24 cellular contexts compared by ENCODE assay signal in the genomic region with DNA sequence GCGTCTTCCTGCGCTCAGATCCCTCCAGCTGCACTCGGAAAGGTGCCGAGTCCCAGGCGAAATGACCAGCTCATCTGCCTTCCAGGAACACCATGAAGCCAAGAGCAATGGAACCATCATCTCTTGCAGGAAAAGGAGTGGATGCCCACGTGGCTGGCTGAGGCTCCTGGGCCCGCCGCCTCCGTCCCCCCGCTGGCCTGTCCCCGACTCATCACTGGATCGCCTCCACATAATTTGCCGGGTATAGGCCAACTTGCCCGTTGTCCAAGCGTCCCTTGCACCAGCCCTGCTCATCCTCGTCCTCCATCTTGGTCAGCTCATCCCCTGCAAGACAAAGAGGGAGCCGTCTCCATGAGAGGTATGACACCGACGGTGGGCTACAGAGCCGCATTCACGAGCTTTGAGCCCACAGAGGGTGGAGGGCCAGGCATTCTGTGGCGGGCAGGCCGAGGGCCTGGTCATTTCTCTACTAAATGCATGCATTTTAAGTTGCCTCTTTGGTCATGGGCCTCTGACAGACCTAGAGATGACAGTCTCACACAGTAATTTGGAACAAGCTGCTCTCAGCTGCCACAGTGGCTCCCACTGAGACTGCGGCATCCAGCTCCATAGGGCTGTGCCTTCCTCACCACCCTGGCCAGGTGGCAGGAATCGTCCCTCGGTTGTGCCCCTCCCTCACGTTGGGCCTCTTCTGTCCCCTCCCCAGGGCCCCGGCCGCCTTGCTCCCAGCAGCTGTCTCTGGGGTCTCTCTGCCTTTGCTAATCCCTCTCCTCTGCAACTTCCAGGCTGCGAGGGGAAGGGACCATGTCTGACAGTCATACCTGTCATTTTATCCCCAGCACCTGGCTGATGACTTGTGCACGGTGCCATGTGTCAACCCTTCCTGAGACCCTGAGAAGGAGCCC.
"Had no signal": no experiment of that assay in that cellular context is flagged by ENCODE, and none has a peak within 500 bp of the region (broad histone marks: within the 10 kb centered on the region; RNA-seq: fewer than 3 reads in every experiment).

No MANE protein-coding gene starts in this region.

- H3K9ac ChIP-seq: KMS-11 had no signal

- H3K9me3 ChIP-seq: ascending aorta, body of pancreas, Peyer's patch, SJSA1 had no signal

- H3K4me3 Mint-ChIP-seq: activated naive CD4-positive, alpha-beta T cell treated with anti-CD3 and anti-CD28 coated beads, Interleukin-2, amount 50 U/mL, for 24 hours; activated naive CD8-positive, alpha-beta T cell treated with anti-CD3 and anti-CD28 coated beads, Interleukin-2, amount 50 U/mL, for 24 hours; central memory CD8-positive, alpha-beta T cell; WTC11 had no signal

- H3K27me3 ChIP-seq: ascending aorta, body of pancreas, Peyer's patch, SJSA1 had no signal

- H3K4me1 ChIP-seq: Peyer's patch had no signal

- DNase-seq: activated CD4-positive, alpha-beta T cell treated with anti-CD3 and anti-CD28 coated beads for 48 hours; activated CD4-positive, alpha-beta T cell treated with anti-CD3 and anti-CD28 coated beads, Interleukin-2, amount 50 U/mL, for 4 hours; activated CD4-positive, CD25-positive, alpha-beta regulatory T cell treated with anti-CD3 and anti-CD28 coated beads, Interleukin-2, amount 50 U/mL, for 72 hours; activated naive CD8-positive, alpha-beta T cell treated with anti-CD3 and anti-CD28 coated beads, Interleukin-2, amount 50 U/mL, for 24 hours; activated T-cell treated with anti-CD3 and anti-CD28 coated beads for 4 hours; activated T-cell treated with anti-CD3 and anti-CD28 coated beads, Interleukin-2, amount 50 U/mL, for 48 hours; amniotic stem cell; body of pancreas; NCI-H1092; NCI-H1417; NCI-H1930; NCI-H2227 treated with DMSO at 0.1 percent for 48 hours; NCI-H526 treated with DMSO at 0.1 percent for 48 hours; NK-92 treated with Interleukin-12 subunit alpha and Interleukin-12 subunit beta, amount 100 ng/mL, for 24 hours; OCI-M1; Peyer's patch; SHP77; SW 1271 had no signal

- H3K27me3 Mint-ChIP-seq: activated naive CD4-positive, alpha-beta T cell treated with anti-CD3 and anti-CD28 coated beads, Interleukin-2, amount 50 U/mL, for 24 hours; activated naive CD8-positive, alpha-beta T cell treated with anti-CD3 and anti-CD28 coated beads, Interleukin-2, amount 50 U/mL, for 24 hours; central memory CD8-positive, alpha-beta T cell had no signal

- H3K4me2 ChIP-seq: KMS-11 had no signal

- H3K27ac ChIP-seq: ascending aorta, KMS-11, Peyer's patch, SJSA1 had no signal

- H3K4me3 ChIP-seq: ascending aorta, body of pancreas, Peyer's patch, SJSA1 had no signal

- H3K36me3 Mint-ChIP-seq: activated naive CD4-positive, alpha-beta T cell treated with anti-CD3 and anti-CD28 coated beads, Interleukin-2, amount 50 U/mL, for 24 hours had no signal

- H3K27ac Mint-ChIP-seq: activated naive CD4-positive, alpha-beta T cell treated with anti-CD3 and anti-CD28 coated beads, Interleukin-2, amount 50 U/mL, for 24 hours; activated naive CD8-positive, alpha-beta T cell treated with anti-CD3 and anti-CD28 coated beads, Interleukin-2, amount 50 U/mL, for 24 hours; WTC11 had no signal

- H3K9me3 Mint-ChIP-seq: activated naive CD4-positive, alpha-beta T cell treated with anti-CD3 and anti-CD28 coated beads, Interleukin-2, amount 50 U/mL, for 24 hours; activated naive CD8-positive, alpha-beta T cell treated with anti-CD3 and anti-CD28 coated beads, Interleukin-2, amount 50 U/mL, for 24 hours; central memory CD8-positive, alpha-beta T cell; WTC11 had no signal
